31 cellular contexts compared by ENCODE assay signal in the genomic region with DNA sequence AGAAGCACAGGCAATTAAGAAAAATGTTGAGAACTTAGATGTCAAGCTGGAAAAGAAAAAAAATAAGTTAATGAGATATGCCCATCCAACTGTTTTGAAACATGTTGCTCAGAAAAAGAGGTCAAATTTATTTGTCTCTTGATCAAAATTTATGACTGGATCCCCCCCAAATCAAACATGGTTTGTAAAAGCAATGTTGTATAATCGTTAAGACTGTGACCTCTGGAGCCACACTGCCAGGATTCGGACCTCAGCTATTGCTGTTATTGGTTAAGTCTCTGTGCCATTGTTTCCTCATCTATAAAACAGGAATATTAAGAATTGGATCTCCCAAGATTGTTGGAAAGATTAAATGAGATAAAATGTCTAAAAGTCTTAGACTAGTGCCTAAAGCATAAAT. TPM values are rescaled to one million over a fixed set of nuclear protein-coding genes. Genes with fewer than 3 reads are reported as not detected.
DNase-seq lines count a peak whose midpoint lies in the region; ATAC-seq, FAIRE-seq and TF ChIP-seq lines count a peak whose summit lies in the region.
"Had no signal": no experiment of that assay in that cellular context is flagged by ENCODE, and none has a peak within 500 bp of the region (broad histone marks: within the 10 kb centered on the region; RNA-seq: fewer than 3 reads in every experiment).

No MANE protein-coding gene starts in this region.

- H3K36me3 ChIP-seq in right lobe of liver (no peaks in the 10 kb centered on the region), HepG2 (replicated peaks in 1 of 2; ENCODE audit: control insufficient read depth in 1 of 2, insufficient read depth in 2 of 2, low read length in 2 of 2) (no peaks in the 10 kb centered on the region)
- H3K36me3 ChIP-seq: BE2C; BLaER1; BLaER1 treated with 17β-estradiol and CSF1 and Interleukin-3, amounts not matched to agents 10 nM and 100 nM had no signal

- intact Hi-C loops in right lobe of liver (cut with DNase I): no loop called here
- intact Hi-C loops in HepG2 (cut with micrococcal nuclease; ENCODE audit: unreplicated experiment): no loop called here
- intact Hi-C loops in left ventricle myocardium superior (cut with micrococcal nuclease): no loop called here

- POLR2A ChIA-PET in HepG2 (lab: Yijun Ruan, JAX): no interaction called here

- no peak for TF ChIP-seq CTCF in right lobe of liver (IDR thresholded peaks at IDR 0.05)
- TF ChIP-seq CTCF in HepG2 (CRISPR knock-in tag; IDR thresholded peaks at IDR 0.05): no peak

- H3K4me1 ChIP-seq in right lobe of liver (peaks cover 0 to 7% (median 1%) of the 10 kb centered on the region in 4 donors), HepG2 (ENCODE audit: insufficient read depth, low read length) (no peaks in the 10 kb centered on the region)
- H3K4me1 ChIP-seq: A549, BE2C, Caco-2 had no signal

- WGBS in right lobe of liver (ENCODE audit: insufficient coverage, low coverage, low lambda C conversion rate, missing lambda C conversion rate): 35% methylated on average over 2 of the region's 2 CpGs
- WGBS in HepG2 (ENCODE audit: low lambda C conversion rate): 5% methylated on average over 2 of the region's 2 CpGs

- FAIRE-seq in HepG2 (lab: Jason Lieb, UNC): no peak
- FAIRE-seq: A204.1, A549, D721Med had no signal

- BruUV-seq in HepG2 (replicated peaks; lab: Mats Ljungman, UMichigan): no TSS peak

- H2AFZ ChIP-seq in HepG2 (ENCODE audit: low read length): no peak overlapping the region

- H3K79me2 ChIP-seq in HepG2 (ENCODE audit: insufficient read depth, low read length): no peaks in the 10 kb centered on the region

- no peak for TF ChIP-seq POLR2A in right lobe of liver (IDR thresholded peaks at IDR 0.05)
- TF ChIP-seq POLR2A in HepG2 (IDR thresholded peaks at IDR 0.05; ENCODE audit: insufficient read depth in 1 of 2, low read depth in 2 of 2, low read length in 2 of 2): no peak

- H4K20me1 ChIP-seq in HepG2 (ENCODE audit: insufficient read depth, low read length): no peaks in the 10 kb centered on the region
- H4K20me1 ChIP-seq: BLaER1; BLaER1 treated with 17β-estradiol and CSF1 and Interleukin-3, amounts not matched to agents 10 nM and 100 nM had no signal

- TF ChIP-seq EP300 in HepG2 (IDR thresholded peaks at IDR 0.05; ENCODE audit: low read depth in 2 of 2, low read length in 2 of 2) (no peak), HepG2 (CRISPR knock-in tag; IDR thresholded peaks at IDR 0.05; ENCODE audit: borderline replicate concordance) (no peak)

- no peak overlapping the region for H3K4me2 ChIP-seq in HepG2 (ENCODE audit: low read depth, low read length)
- H3K4me2 ChIP-seq: A549; BLaER1; BLaER1 treated with 17β-estradiol and CSF1 and Interleukin-3, amounts not matched to agents 10 nM and 100 nM had no signal

- H3K27ac ChIP-seq in right lobe of liver (no peak overlapping the region), HepG2 (ENCODE audit: extremely low read length, insufficient read depth, low read length) (no peak overlapping the region)
- H3K27ac ChIP-seq: 22Rv1; A549; BLaER1; BLaER1 treated with 17β-estradiol and CSF1 and Interleukin-3, amounts not matched to agents 10 nM and 100 nM; C4-2B had no signal

- H3K9me3 ChIP-seq in right lobe of liver (no peaks in the 10 kb centered on the region), HepG2 (ENCODE audit: low read length) (no peaks in the 10 kb centered on the region)
- H3K9me3 ChIP-seq: A549, BE2C, BLaER1, Caco-2 had no signal

- ATAC-seq in right lobe of liver: peak in 3 of 4 donors; percentile 31 to 78 (median 60)
- ATAC-seq in HepG2: no peak
- ATAC-seq in left lobe of liver: peak; percentile 46
- ATAC-seq in left ventricle myocardium superior: no peak
- ATAC-seq: A549; CD8-positive, alpha-beta T cell had no signal

- H3K9ac ChIP-seq in HepG2 (ENCODE audit: insufficient read depth, low read depth, low read length): no peak overlapping the region
- H3K9ac ChIP-seq: BLaER1; BLaER1 treated with 17β-estradiol and CSF1 and Interleukin-3, amounts not matched to agents 10 nM and 100 nM had no signal

- H3K27me3 ChIP-seq in right lobe of liver: no peaks in the 10 kb centered on the region
- no peaks in the 10 kb centered on the region for H3K27me3 ChIP-seq in HepG2 (ENCODE audit: control insufficient read depth in 1 of 2, insufficient read depth in 2 of 2, low read length in 2 of 2)
- H3K27me3 ChIP-seq: BE2C, BLaER1 had no signal

- CTCF ChIA-PET in HepG2 (lab: Yijun Ruan, JAX; ENCODE audit: low intra/inter-chr PET ratio, low total read pairs): no interaction called here

- no peak for DNase-seq in right lobe of liver
- DNase-seq in HepG2 (ENCODE audit: low spot score): no peak
- no peak for DNase-seq in left lobe of liver (ENCODE audit: low spot score)
- no peak for DNase-seq in left ventricle myocardium superior
- DNase-seq: 8988T; ACHN; AML-193; BE2C; C1 segment of cervical spinal cord; Caco-2; Calu3; CD4-positive, alpha-beta memory T cell; CD4-positive, alpha-beta T cell; CD4-positive, CD25-positive, alpha-beta regulatory T cell; CD8-positive, alpha-beta memory T cell; CD8-positive, alpha-beta T cell; COR-L47; DMS 273 treated with DMSO at 0.1 percent for 48 hours; DMS153; DMS53; DMS79; DMS79 treated with DMSO at 0.1 percent for 48 hours; DND-41; EL had no signal

- in situ Hi-C loops in HepG2 (cut with HindIII; ENCODE audit: extremely low pct_ligation_motif_present, low pct_unique_long_range_greater_than_20kb): no loop called here

- no peak for TF ChIP-seq RAD21 in HepG2 (CRISPR knock-in tag; IDR thresholded peaks at IDR 0.05)

- H3K4me3 ChIP-seq in right lobe of liver (no peak overlapping the region), HepG2 (replicated peaks in 1 of 3; ENCODE audit: insufficient read depth in 1 of 3, low read depth in 2 of 3, low read length in 3 of 3) (no peak overlapping the region)
- H3K4me3 ChIP-seq: A549; BLaER1; BLaER1 treated with 17β-estradiol and CSF1 and Interleukin-3, amounts not matched to agents 10 nM and 100 nM had no signal

TF ChIP-seq in HepG2, 621 proteins besides CTCF, POLR2A, EP300 and RAD21 (continues in another document):
- TF ChIP-seq ZNF441 (CRISPR knock-in tag; IDR thresholded peaks at IDR 0.05; ENCODE audit: borderline replicate concordance) (no peak), CENPX (CRISPR knock-in tag; IDR thresholded peaks at IDR 0.05) (no peak)
- TF ChIP-seq, protein P1, sequence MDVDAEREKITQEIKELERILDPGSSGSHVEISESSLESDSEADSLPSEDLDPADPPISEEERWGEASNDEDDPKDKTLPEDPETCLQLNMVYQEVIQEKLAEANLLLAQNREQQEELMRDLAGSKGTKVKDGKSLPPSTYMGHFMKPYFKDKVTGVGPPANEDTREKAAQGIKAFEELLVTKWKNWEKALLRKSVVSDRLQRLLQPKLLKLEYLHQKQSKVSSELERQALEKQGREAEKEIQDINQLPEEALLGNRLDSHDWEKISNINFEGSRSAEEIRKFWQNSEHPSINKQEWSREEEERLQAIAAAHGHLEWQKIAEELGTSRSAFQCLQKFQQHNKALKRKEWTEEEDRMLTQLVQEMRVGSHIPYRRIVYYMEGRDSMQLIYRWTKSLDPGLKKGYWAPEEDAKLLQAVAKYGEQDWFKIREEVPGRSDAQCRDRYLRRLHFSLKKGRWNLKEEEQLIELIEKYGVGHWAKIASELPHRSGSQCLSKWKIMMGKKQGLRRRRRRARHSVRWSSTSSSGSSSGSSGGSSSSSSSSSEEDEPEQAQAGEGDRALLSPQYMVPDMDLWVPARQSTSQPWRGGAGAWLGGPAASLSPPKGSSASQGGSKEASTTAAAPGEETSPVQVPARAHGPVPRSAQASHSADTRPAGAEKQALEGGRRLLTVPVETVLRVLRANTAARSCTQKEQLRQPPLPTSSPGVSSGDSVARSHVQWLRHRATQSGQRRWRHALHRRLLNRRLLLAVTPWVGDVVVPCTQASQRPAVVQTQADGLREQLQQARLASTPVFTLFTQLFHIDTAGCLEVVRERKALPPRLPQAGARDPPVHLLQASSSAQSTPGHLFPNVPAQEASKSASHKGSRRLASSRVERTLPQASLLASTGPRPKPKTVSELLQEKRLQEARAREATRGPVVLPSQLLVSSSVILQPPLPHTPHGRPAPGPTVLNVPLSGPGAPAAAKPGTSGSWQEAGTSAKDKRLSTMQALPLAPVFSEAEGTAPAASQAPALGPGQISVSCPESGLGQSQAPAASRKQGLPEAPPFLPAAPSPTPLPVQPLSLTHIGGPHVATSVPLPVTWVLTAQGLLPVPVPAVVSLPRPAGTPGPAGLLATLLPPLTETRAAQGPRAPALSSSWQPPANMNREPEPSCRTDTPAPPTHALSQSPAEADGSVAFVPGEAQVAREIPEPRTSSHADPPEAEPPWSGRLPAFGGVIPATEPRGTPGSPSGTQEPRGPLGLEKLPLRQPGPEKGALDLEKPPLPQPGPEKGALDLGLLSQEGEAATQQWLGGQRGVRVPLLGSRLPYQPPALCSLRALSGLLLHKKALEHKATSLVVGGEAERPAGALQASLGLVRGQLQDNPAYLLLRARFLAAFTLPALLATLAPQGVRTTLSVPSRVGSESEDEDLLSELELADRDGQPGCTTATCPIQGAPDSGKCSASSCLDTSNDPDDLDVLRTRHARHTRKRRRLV (CRISPR knock-in tag; IDR thresholded peaks at IDR 0.05): no peak

RNA-seq across cellular contexts. Expression of a gene that starts 51.9 kb away (rescaled TPM):
- total RNA-seq in right lobe of liver (10 to 100 TPM in 1 of 6 experiments, 1 to 10 TPM in 5; 4.1 to 19.1 (median 6.1) TPM), HepG2 (2016; rRNA removed; fragmentation: Illumina TruSeq; extraction: Trizol) (not detected in 2 replicates), left lobe of liver (7.0 TPM), left ventricle myocardium superior (7.3 TPM)
- total RNA-seq in HepG2 (2016; cell fraction: cytosol; rRNA removed; fragmentation: Illumina TruSeq; extraction: Trizol; ENCODE audit: low read depth): not detected in 2 replicates
- not detected in 2 replicates for total RNA-seq in HepG2 (2016; cell fraction: insoluble cytoplasmic fraction; rRNA removed; fragmentation: Illumina TruSeq; extraction: Trizol)
- total RNA-seq in HepG2 (2016; cell fraction: membrane; rRNA removed; fragmentation: Illumina TruSeq; extraction: Trizol): not detected in 2 replicates
- not detected in 2 replicates for total RNA-seq in HepG2 (2016; cell fraction: nucleus; rRNA removed; fragmentation: Illumina TruSeq; extraction: Trizol)
- not detected in 2 replicates for polyA plus RNA-seq in HepG2 (2011; rRNA removed)
- not detected in 2 replicates for polyA plus RNA-seq in HepG2 (2011; cell fraction: cytosol; rRNA removed)
- 0.02 TPM in 2 replicates for polyA plus RNA-seq in HepG2 (2011; cell fraction: nucleus; rRNA removed)
- not detected in 2 replicates for polyA plus RNA-seq in HepG2 (2012)
- polyA plus RNA-seq in HepG2 (2016; cell fraction: cytosol; fragmentation: Illumina TruSeq; extraction: Trizol; ENCODE audit: low read depth): not detected in 2 replicates
- not detected in 2 replicates for polyA plus RNA-seq in HepG2 (2016; cell fraction: insoluble cytoplasmic fraction; fragmentation: Illumina TruSeq; extraction: Trizol; ENCODE audit: low read depth)
- polyA plus RNA-seq in HepG2 (2016; cell fraction: membrane; fragmentation: Illumina TruSeq; extraction: Trizol; ENCODE audit: low read depth): not detected in 2 replicates
- not detected in 2 replicates for polyA plus RNA-seq in HepG2 (2016; cell fraction: nucleus; fragmentation: Illumina TruSeq; extraction: Trizol; ENCODE audit: insufficient read depth, low read depth)
- 0.21 TPM in 1 of 2 replicates, not detected in the other for polyA minus RNA-seq in HepG2 (2011; rRNA and poly(A)+ RNA removed; ENCODE audit: low replicate concordance)
- polyA minus RNA-seq in HepG2 (2011; cell fraction: cytosol; rRNA and poly(A)+ RNA removed): not detected in 2 replicates
- polyA minus RNA-seq in HepG2 (2011; cell fraction: nucleus; rRNA and poly(A)+ RNA removed): not detected in 2 replicates
- polyA plus RNA-seq: CD8-positive, alpha-beta memory T cell had no signal

Comparison
In these comparisons a context has a peak if more than half of its experiments do, and no peak if none do; other contexts are left out.
1. ATAC-seq: peak in right lobe of liver (3 of 4) and left lobe of liver (single experiment); none in HepG2 (single experiment) and left ventricle myocardium superior (single experiment).